ENCODE assay signal across 34 cellular contexts in the genomic region with DNA sequence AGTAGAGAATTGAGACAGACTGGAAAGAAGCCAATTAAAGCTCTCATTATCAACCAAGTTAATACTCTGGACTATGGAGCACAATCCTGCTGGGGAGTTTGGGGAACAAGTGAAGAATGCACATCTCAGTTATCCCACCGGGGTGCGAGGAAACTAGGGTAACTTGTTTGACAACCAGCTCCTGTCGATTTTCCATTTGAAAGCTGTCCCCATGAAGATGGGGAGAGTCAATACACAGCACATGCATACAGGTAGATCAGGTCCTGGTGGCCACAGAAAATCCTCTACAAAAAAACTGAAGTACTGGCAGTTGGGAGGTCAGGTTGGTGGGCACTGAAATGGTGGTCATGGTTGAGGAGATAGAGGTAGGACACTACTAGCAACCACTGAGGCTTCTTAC.
"Had no signal": no experiment of that assay in that cellular context is flagged by ENCODE, and none has a peak within 500 bp of the region (broad histone marks: within the 10 kb centered on the region; RNA-seq: fewer than 3 reads in every experiment).

No MANE protein-coding gene starts in this region.

- ATAC-seq: activated CD4-positive, alpha-beta T cell treated with anti-CD3 and anti-CD28 coated beads for 36 hours; activated CD4-positive, CD25-positive, alpha-beta regulatory T cell treated with anti-CD3 and anti-CD28 coated beads, Interleukin-2, amount 50 U/mL, for 24 hours; activated CD8-positive, alpha-beta memory T cell treated with anti-CD3 and anti-CD28 coated beads, Interleukin-2, amount 10 ng/mL, durations not matched to agents 7 days and 5 days; activated CD8-positive, alpha-beta T cell treated with anti-CD3 and anti-CD28 coated beads, Interleukin-2, amount 10 ng/mL, durations not matched to agents 7 days and 5 days; body of pancreas had no signal

- DNase-seq: activated CD4-positive, alpha-beta memory T cell treated with anti-CD3 and anti-CD28 coated beads, Interleukin-2, amount 10 ng/mL, durations not matched to agents 7 days and 5 days; activated CD4-positive, alpha-beta T cell treated with anti-CD3 and anti-CD28 coated beads for 1 hour; activated CD4-positive, alpha-beta T cell treated with anti-CD3 and anti-CD28 coated beads for 36 hours; activated CD4-positive, alpha-beta T cell treated with anti-CD3 and anti-CD28 coated beads for 48 hours; activated CD4-positive, alpha-beta T cell treated with anti-CD3 and anti-CD28 coated beads, Interleukin-2, amount 10 ng/mL, durations not matched to agents 7 days and 5 days; activated CD4-positive, alpha-beta T cell treated with anti-CD3 and anti-CD28 coated beads, Interleukin-2, amount 50 U/mL, for 48 hours; activated CD4-positive, CD25-positive, alpha-beta regulatory T cell; activated CD8-positive, alpha-beta memory T cell treated with anti-CD3 and anti-CD28 coated beads for 24 hours; activated CD8-positive, alpha-beta memory T cell treated with anti-CD3 and anti-CD28 coated beads, Interleukin-2, amount 10 ng/mL, durations not matched to agents 7 days and 5 days; activated CD8-positive, alpha-beta memory T cell treated with anti-CD3 and anti-CD28 coated beads, Interleukin-2, amount 50 U/mL, for 48 hours; activated CD8-positive, alpha-beta T cell treated with anti-CD3 and anti-CD28 coated beads, Interleukin-2, amount 10 ng/mL, durations not matched to agents 7 days and 5 days; activated effector memory CD4-positive, alpha-beta T cell treated with Interleukin-2 at 50 U/mL for 16 hours; activated gamma-delta T cell; activated naive CD4-positive, alpha-beta T cell treated with anti-CD3 and anti-CD28 coated beads, Interleukin-2, amount 10 ng/mL, durations not matched to agents 7 days and 5 days; activated naive CD4-positive, alpha-beta T cell treated with Interleukin-2 at 50 U/mL for 16 hours; activated T-cell treated with anti-CD3 and anti-CD28 coated beads, Interleukin-2, amount 50 U/mL, for 24 hours; activated T-cell treated with anti-CD3 and anti-CD28 coated beads, Interleukin-2, amount 50 U/mL, for 48 hours; adrenal gland; amniotic stem cell; aorta; body of pancreas; brain microvascular endothelial cell; central memory CD4-positive, alpha-beta T cell; T-helper 1 cell; T-helper 2 cell; T-helper 9 cell had no signal

- H3K27ac Mint-ChIP-seq: activated CD4-positive, alpha-beta memory T cell treated with anti-CD3 and anti-CD28 coated beads, Interleukin-2, amount 10 ng/mL, durations not matched to agents 7 days and 5 days; activated CD4-positive, alpha-beta T cell treated with anti-CD3 and anti-CD28 coated beads for 36 hours; activated CD4-positive, alpha-beta T cell treated with anti-CD3 and anti-CD28 coated beads, Interleukin-2, amount 10 ng/mL, durations not matched to agents 7 days and 5 days; activated CD8-positive, alpha-beta memory T cell treated with anti-CD3 and anti-CD28 coated beads, Interleukin-2, amount 10 ng/mL, durations not matched to agents 7 days and 5 days; activated CD8-positive, alpha-beta T cell treated with anti-CD3 and anti-CD28 coated beads, Interleukin-2, amount 10 ng/mL, durations not matched to agents 7 days and 5 days; activated naive CD4-positive, alpha-beta T cell treated with anti-CD3 and anti-CD28 coated beads, Interleukin-2, amount 10 ng/mL, durations not matched to agents 7 days and 5 days; activated naive CD4-positive, alpha-beta T cell treated with anti-CD3 and anti-CD28 coated beads, Interleukin-2, amount 50 U/mL, for 24 hours; activated naive CD8-positive, alpha-beta T cell; activated T-cell treated with anti-CD3 and anti-CD28 coated beads, Interleukin-2, amount 50 U/mL, for 24 hours; activated T-helper 2 cell treated with anti-CD3 and anti-CD28 coated beads, Interferon-gamma antibody, Interleukin-2, Interleukin-4, amounts not matched to agents 10 μg/mL and 5 μg/mL and 100 μg/mL, durations not matched to agents 14 hours and 24 hours and 36 hours; T-helper 1 cell treated with Interleukin-12 subunit alpha and Interleukin-12 subunit beta and Interleukin-4 antibody, amounts not matched to agents 30 μg/mL and 1 μg/mL, for 36 hours; T-helper 2 cell treated with Interferon-gamma antibody and Interleukin-4, amounts not matched to agents 5 μg/mL and 100 μg/mL, for 36 hours had no signal

- H3K4me3 Mint-ChIP-seq: activated CD4-positive, alpha-beta memory T cell treated with anti-CD3 and anti-CD28 coated beads, Interleukin-2, amount 10 ng/mL, durations not matched to agents 7 days and 5 days; activated CD4-positive, alpha-beta T cell treated with anti-CD3 and anti-CD28 coated beads for 36 hours; activated CD4-positive, alpha-beta T cell treated with anti-CD3 and anti-CD28 coated beads, Interleukin-2, amount 10 ng/mL, durations not matched to agents 7 days and 5 days; activated CD8-positive, alpha-beta memory T cell treated with anti-CD3 and anti-CD28 coated beads, Interleukin-2, amount 10 ng/mL, durations not matched to agents 7 days and 5 days; activated CD8-positive, alpha-beta T cell treated with anti-CD3 and anti-CD28 coated beads, Interleukin-2, amount 10 ng/mL, durations not matched to agents 7 days and 5 days; activated naive CD4-positive, alpha-beta T cell treated with anti-CD3 and anti-CD28 coated beads, Interleukin-2, amount 10 ng/mL, durations not matched to agents 7 days and 5 days; activated naive CD4-positive, alpha-beta T cell treated with anti-CD3 and anti-CD28 coated beads, Interleukin-2, amount 50 U/mL, for 24 hours; activated naive CD8-positive, alpha-beta T cell; activated T-cell treated with anti-CD3 and anti-CD28 coated beads, Interleukin-2, amount 50 U/mL, for 24 hours; T-helper 1 cell treated with Interleukin-12 subunit alpha and Interleukin-12 subunit beta and Interleukin-4 antibody, amounts not matched to agents 30 μg/mL and 1 μg/mL, for 36 hours; T-helper 2 cell treated with Interferon-gamma antibody and Interleukin-4, amounts not matched to agents 5 μg/mL and 100 μg/mL, for 36 hours had no signal

- H3K27me3 ChIP-seq: adrenal gland, body of pancreas, brain microvascular endothelial cell, breast epithelium had no signal

- H3K9me3 ChIP-seq: adrenal gland, breast epithelium had no signal

- H3K36me3 ChIP-seq: brain microvascular endothelial cell, breast epithelium had no signal

- H3K9me3 Mint-ChIP-seq: activated CD4-positive, alpha-beta memory T cell treated with anti-CD3 and anti-CD28 coated beads, Interleukin-2, amount 10 ng/mL, durations not matched to agents 7 days and 5 days; activated CD4-positive, alpha-beta T cell treated with anti-CD3 and anti-CD28 coated beads, Interleukin-2, amount 10 ng/mL, durations not matched to agents 7 days and 5 days; activated naive CD4-positive, alpha-beta T cell treated with anti-CD3 and anti-CD28 coated beads, Interleukin-2, amount 10 ng/mL, durations not matched to agents 7 days and 5 days; activated naive CD4-positive, alpha-beta T cell treated with anti-CD3 and anti-CD28 coated beads, Interleukin-2, amount 50 U/mL, for 24 hours; activated T-cell treated with anti-CD3 and anti-CD28 coated beads, Interleukin-2, amount 50 U/mL, for 24 hours; activated T-helper 2 cell treated with anti-CD3 and anti-CD28 coated beads, Interferon-gamma antibody, Interleukin-2, Interleukin-4, amounts not matched to agents 10 μg/mL and 5 μg/mL and 100 μg/mL, durations not matched to agents 14 hours and 24 hours and 36 hours; T-helper 1 cell treated with Interleukin-12 subunit alpha and Interleukin-12 subunit beta and Interleukin-4 antibody, amounts not matched to agents 30 μg/mL and 1 μg/mL, for 36 hours; T-helper 2 cell treated with Interferon-gamma antibody and Interleukin-4, amounts not matched to agents 5 μg/mL and 100 μg/mL, for 36 hours had no signal

- H3K4me3 ChIP-seq: adrenal gland, body of pancreas, breast epithelium had no signal

- H3K27me3 Mint-ChIP-seq: activated CD4-positive, alpha-beta memory T cell treated with anti-CD3 and anti-CD28 coated beads, Interleukin-2, amount 10 ng/mL, durations not matched to agents 7 days and 5 days; activated CD4-positive, alpha-beta T cell treated with anti-CD3 and anti-CD28 coated beads for 36 hours; activated CD4-positive, alpha-beta T cell treated with anti-CD3 and anti-CD28 coated beads, Interleukin-2, amount 10 ng/mL, durations not matched to agents 7 days and 5 days; activated CD8-positive, alpha-beta memory T cell treated with anti-CD3 and anti-CD28 coated beads, Interleukin-2, amount 10 ng/mL, durations not matched to agents 7 days and 5 days; activated naive CD4-positive, alpha-beta T cell treated with anti-CD3 and anti-CD28 coated beads, Interleukin-2, amount 10 ng/mL, durations not matched to agents 7 days and 5 days; activated naive CD4-positive, alpha-beta T cell treated with anti-CD3 and anti-CD28 coated beads, Interleukin-2, amount 50 U/mL, for 24 hours; activated naive CD8-positive, alpha-beta T cell; activated T-cell treated with anti-CD3 and anti-CD28 coated beads, Interleukin-2, amount 50 U/mL, for 24 hours had no signal

- H3K4me1 ChIP-seq: adrenal gland, body of pancreas, breast epithelium had no signal

- H3K27ac ChIP-seq: adrenal gland, body of pancreas, brain microvascular endothelial cell, breast epithelium, VCaP had no signal

- H3K4me1 Mint-ChIP-seq: activated CD4-positive, alpha-beta memory T cell treated with anti-CD3 and anti-CD28 coated beads, Interleukin-2, amount 10 ng/mL, durations not matched to agents 7 days and 5 days; activated CD4-positive, alpha-beta T cell treated with anti-CD3 and anti-CD28 coated beads for 36 hours; activated CD4-positive, alpha-beta T cell treated with anti-CD3 and anti-CD28 coated beads, Interleukin-2, amount 10 ng/mL, durations not matched to agents 7 days and 5 days; activated CD8-positive, alpha-beta memory T cell treated with anti-CD3 and anti-CD28 coated beads, Interleukin-2, amount 10 ng/mL, durations not matched to agents 7 days and 5 days; activated naive CD4-positive, alpha-beta T cell treated with anti-CD3 and anti-CD28 coated beads, Interleukin-2, amount 10 ng/mL, durations not matched to agents 7 days and 5 days; activated naive CD4-positive, alpha-beta T cell treated with anti-CD3 and anti-CD28 coated beads, Interleukin-2, amount 50 U/mL, for 24 hours had no signal
